ENCODE assay signal across 7 cellular contexts in genomic region chr17:43125133-43125966, GRCh38.
A peak's percentile ranks its signal among the peaks of the same experiment; 100 is the strongest.
DNase-seq lines count a peak whose midpoint lies in the region; ATAC-seq, FAIRE-seq and TF ChIP-seq lines count a peak whose summit lies in the region.

TSS of gene BRCA1 (minus strand) at chr17:43125364. CDS start at chr17:43124096, 1,268 bp downstream.

- in situ Hi-C loops in astrocyte of the spinal cord (cut with HindIII; ENCODE audit: low sequenced_read_pairs), result no loop called here

- H3K4me3 ChIP-seq in astrocyte of the spinal cord (ENCODE audit: low read depth, low read length), result peak within 1 kb of the TSS; percentile 87

- no peak for TF ChIP-seq CTCF in astrocyte of the spinal cord (IDR thresholded peaks at IDR 0.05; ENCODE audit: low read depth, low read length)

- ATAC-seq in HG02981 (IDR thresholded peaks at IDR 0.05; ENCODE audit: unreplicated experiment), result peak; percentile 92

- peak; percentile 97 for DNase-seq in GM18507 (ENCODE audit: extremely low spot score, insufficient read length, low read depth)
- DNase-seq in NCI-H2029 treated with DMSO at 0.1 percent for 48 hours (lab: John Stamatoyannopoulos, UW), result peak; percentile 92
- DNase-seq in T-helper 9 cell, result peak; percentile 89
- peak; percentile 99 for DNase-seq in astrocyte of the spinal cord (ENCODE audit: low read depth, low spot score)
- peak; percentile 82 to 97 for DNase-seq in hippocampal formation (lab: John Stamatoyannopoulos, UW)
- DNase-seq in retina, result peak; percentile 94

- FAIRE-seq in GM18507 (lab: Jason Lieb, UNC), result peak; percentile 99

Comparison
In these comparisons a context has a peak if more than half of its experiments do, and no peak if none do; other contexts are left out.
1. Peak in every context shown above with its lines: DNase-seq, ATAC-seq and H3K4me3 ChIP-seq.